8 cellular contexts compared by ENCODE assay signal in the genomic region with DNA sequence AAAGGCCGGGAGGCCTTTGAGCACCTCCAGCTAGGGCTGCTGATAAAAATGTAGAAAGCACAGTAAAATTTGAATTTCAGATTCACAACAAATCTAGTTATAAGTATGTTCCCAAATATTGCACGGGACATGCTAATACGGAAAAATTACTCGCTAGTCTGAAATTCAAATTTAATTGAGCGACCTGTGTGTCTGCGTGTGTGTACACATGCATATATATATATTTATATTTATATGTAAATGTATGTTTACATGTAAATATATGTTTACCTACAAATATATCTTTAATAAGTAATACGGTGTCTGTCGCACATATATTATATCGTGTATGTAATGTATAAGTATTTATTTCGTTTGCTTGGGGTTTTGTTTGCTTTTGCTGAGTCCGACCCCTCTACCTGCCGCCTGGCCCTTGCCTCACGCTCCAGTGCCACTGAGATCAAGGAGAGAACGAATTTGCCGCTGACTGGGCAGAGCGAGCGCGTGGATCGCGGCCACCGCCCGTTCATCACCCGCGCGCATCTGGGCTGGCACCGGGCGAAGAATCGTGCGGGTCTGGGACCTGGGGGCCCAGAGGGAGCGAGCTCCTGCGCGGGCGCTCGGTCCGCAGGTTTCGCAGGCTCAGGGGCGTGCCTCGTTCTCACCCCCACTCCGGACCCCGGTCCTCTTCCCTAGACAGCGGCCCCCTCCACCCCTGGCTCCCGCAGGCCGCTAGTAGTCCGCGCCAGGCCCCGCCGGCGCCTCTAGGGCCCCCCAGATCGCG. TPM values are rescaled to one million over a fixed set of nuclear protein-coding genes. Genes with fewer than 3 reads are reported as not detected.
A peak's percentile ranks its signal among the peaks of the same experiment; 100 is the strongest.
DNase-seq lines count a peak whose midpoint lies in the region; ATAC-seq, FAIRE-seq and TF ChIP-seq lines count a peak whose summit lies in the region.

No MANE protein-coding gene starts in this region.

- TF ChIP-seq CTCF in MCF 10A (IDR thresholded peaks at IDR 0.05; ENCODE audit: unreplicated experiment), result no peak
- TF ChIP-seq CTCF in mammary epithelial cell (conservative IDR thresholded peaks at IDR 0.05 in 1 of 2, IDR thresholded peaks at IDR 0.05 in 1 of 2; ENCODE audit: extremely low read depth in 1 of 2, insufficient read depth in 1 of 2, low read depth in 1 of 2, low read length in 2 of 2), result no peak
- TF ChIP-seq CTCF in GM12878 (IDR thresholded peaks at IDR 0.05 in 2 of 3, conservative IDR thresholded peaks at IDR 0.05 in 1 of 3; ENCODE audit: control insufficient read depth in 2 of 3, extremely low read depth in 1 of 3, insufficient read depth in 1 of 3, low read depth in 3 of 3, low read length in 3 of 3), result no peak
- TF ChIP-seq CTCF in upper lobe of right lung (IDR thresholded peaks at IDR 0.05), result no peak

- ATAC-seq in GM12878 (no peak), upper lobe of right lung (no peak)

- no peaks in the 10 kb centered on the region for H3K27me3 Mint-ChIP-seq in MCF 10A (ENCODE audit: insufficient read depth, unreplicated experiment)

- no peaks in the 10 kb centered on the region for H3K9me3 ChIP-seq in mammary epithelial cell (replicated peaks; ENCODE audit: insufficient read depth, low read length)
- H3K9me3 ChIP-seq in GM12878 (replicated peaks; ENCODE audit: control insufficient read depth, insufficient read depth, low read length), result no peaks in the 10 kb centered on the region
- H3K9me3 ChIP-seq in mononuclear cell (ENCODE audit: low read depth, low read length), result no peaks in the 10 kb centered on the region
- no peaks in the 10 kb centered on the region for H3K9me3 ChIP-seq in upper lobe of right lung

- peak overlapping the region; percentile 72 for H3K4me3 Mint-ChIP-seq in MCF 10A (ENCODE audit: unreplicated experiment)

- peaks cover 15% of the 10 kb centered on the region for H3K4me1 ChIP-seq in mammary epithelial cell (ENCODE audit: insufficient read depth, low read length)
- peaks cover 20% of the 10 kb centered on the region for H3K4me1 ChIP-seq in GM12878 (ENCODE audit: control insufficient read depth, insufficient read depth, low read length)
- H3K4me1 ChIP-seq in mononuclear cell (ENCODE audit: insufficient read depth, low read length), result peaks cover 39% of the 10 kb centered on the region
- peaks cover 38% of the 10 kb centered on the region for H3K4me1 ChIP-seq in upper lobe of right lung

- RAD21 ChIA-PET in GM12878 (lab: Charles Lee; ENCODE audit: unreplicated experiment), result interaction anchor here (0.8 to 2.1 kb wide), 4 partner anchors 12 to 104 kb away, joined by 3 to 7 read pairs (median 4); no protein-coding TSS in a partner anchor

- no peaks in the 10 kb centered on the region for H3K9me3 Mint-ChIP-seq in MCF 10A (ENCODE audit: unreplicated experiment)

- peaks cover 8% of the 10 kb centered on the region for H3K36me3 Mint-ChIP-seq in MCF 10A (ENCODE audit: insufficient read depth, unreplicated experiment)

- H3K27ac ChIP-seq in mammary epithelial cell (ENCODE audit: insufficient read depth, low read depth, low read length) (no peak overlapping the region), GM12878 (ENCODE audit: control insufficient read depth, insufficient read depth) (no peak overlapping the region), upper lobe of right lung (no peak overlapping the region)

- H3K4me3 ChIP-seq in mammary epithelial cell (replicated peaks in 1 of 3; ENCODE audit: insufficient read depth in 1 of 3, low read depth in 2 of 3, low read length in 3 of 3), result peak overlapping the region in 1 of 3 experiments; percentile 67
- H3K4me3 ChIP-seq in GM12878, result peak overlapping the region; percentile 84
- peak overlapping the region; percentile 65 for H3K4me3 ChIP-seq in mononuclear cell (ENCODE audit: low read length)
- H3K4me3 ChIP-seq in upper lobe of right lung, result peak overlapping the region; percentile 99

- POLR2A ChIA-PET in MCF 10A (lab: Yijun Ruan, JAX) (interaction anchor here (0.6 to 1.4 kb wide), 5 partner anchors 8 to 67 kb away, joined by 4 to 6 read pairs (median 5); no protein-coding TSS in a partner anchor), GM12878 (lab: Charles Lee) (interaction anchor here (0.9 to 11.3 kb wide), 5 partner anchors 16 to 27 kb away, joined by 3 to 184 read pairs (median 8); no protein-coding TSS in a partner anchor)

- H3K4me2 ChIP-seq in mammary epithelial cell (ENCODE audit: insufficient read depth, low read depth, low read length), result no peak overlapping the region
- peak overlapping the region; percentile 92 for H3K4me2 ChIP-seq in GM12878 (ENCODE audit: control insufficient read depth, insufficient read depth)

- SMC1A ChIA-PET in GM12878 (lab: Charles Lee; ENCODE audit: uncharacterized antibody, unreplicated experiment), result interaction anchor here (0.6 to 7.7 kb wide), 5 partner anchors 8 to 66 kb away, joined by 3 to 53 read pairs (median 3); no protein-coding TSS in a partner anchor

- FAIRE-seq in GM12878 (lab: Jason Lieb, UNC), result no peak

- H3K36me3 ChIP-seq in mammary epithelial cell (ENCODE audit: insufficient read depth, low read length), result peaks cover 2% of the 10 kb centered on the region
- peaks cover 1 to 15% of the 10 kb centered on the region in 2 experiments; a peak in 2 of 4 replicates for H3K36me3 ChIP-seq in GM12878 (ENCODE audit: control insufficient read depth in 2 of 2, insufficient read depth in 2 of 2, low read length in 1 of 2)
- peaks cover 20% of the 10 kb centered on the region for H3K36me3 ChIP-seq in upper lobe of right lung

- DNase-seq in MCF 10A (ENCODE audit: unreplicated experiment), result no peak
- no peak for DNase-seq in mammary epithelial cell
- no peak for DNase-seq in GM12878 (ENCODE audit: low read depth, low spot score)
- peak; percentile 56 for DNase-seq in upper lobe of right lung
- no peak for DNase-seq in inferior parietal cortex (ENCODE audit: extremely low spot score)
- no peak for DNase-seq in NCI-H1417 treated with DMSO at 0.1 percent for 48 hours (lab: John Stamatoyannopoulos, UW)
- no peak for DNase-seq in DMS79 (lab: John Stamatoyannopoulos, UW)

- no peaks in the 10 kb centered on the region for H4K20me1 ChIP-seq in mammary epithelial cell (ENCODE audit: insufficient read depth, low read length)
- H4K20me1 ChIP-seq in GM12878 (ENCODE audit: control insufficient read depth, insufficient read depth), result no peaks in the 10 kb centered on the region

- CTCF ChIA-PET in MCF 10A (lab: Yijun Ruan, JAX) (interaction anchor here (0.6 to 2.2 kb wide), 5 partner anchors 15 to 1501 kb away, joined by 3 to 6 read pairs (median 3); no protein-coding TSS in a partner anchor), mammary epithelial cell (lab: Charles Lee; ENCODE audit: low non-redundant PET) (no interaction called here), GM12878 (lab: Yijun Ruan, JAX) (interaction anchor here (0.9 to 7.7 kb wide), 7 partner anchors 14 to 74 kb away, joined by 3 to 91 read pairs (median 5); no protein-coding TSS in a partner anchor)

- WGBS in mammary epithelial cell (ENCODE audit: low coverage, missing lambda C conversion rate), result 59% methylated on average over 37 of the region's 50 CpGs
- 29% methylated on average over 40 of the region's 50 CpGs for WGBS in GM12878 (ENCODE audit: insufficient coverage, insufficient replicate concordance, low lambda C conversion rate, missing lambda C conversion rate)

- peaks cover 7% of the 10 kb centered on the region for H3K4me1 Mint-ChIP-seq in MCF 10A (ENCODE audit: insufficient read depth, unreplicated experiment)

- dilution Hi-C loops in mammary epithelial cell (cut with HindIII; ENCODE audit: low sequenced_read_pairs), result no loop called here

- TF ChIP-seq POLR2A in GM12878 (IDR thresholded peaks at IDR 0.05; ENCODE audit: low read depth, low read length), result no peak

- no peak overlapping the region for H3K27ac Mint-ChIP-seq in MCF 10A (ENCODE audit: low read depth, unreplicated experiment)

- TF ChIP-seq RAD21 in GM12878 (IDR thresholded peaks at IDR 0.05; ENCODE audit: insufficient read depth, low read depth, low read length), result no peak

- H2AFZ ChIP-seq in mammary epithelial cell (ENCODE audit: low read depth, low read length), result no peak overlapping the region
- H2AFZ ChIP-seq in GM12878 (ENCODE audit: control insufficient read depth, low read depth, low read length), result peak overlapping the region; percentile 8; the same call in 1 of the 2 replicates

- BruUV-seq in MCF 10A (replicated peaks; lab: Mats Ljungman, UMichigan), result no TSS peak
- BruUV-seq in mammary epithelial cell (replicated peaks; lab: Mats Ljungman, UMichigan), result no TSS peak
- BruUV-seq in GM12878 (replicated peaks; lab: Mats Ljungman, UMichigan), result no TSS peak

- H3K27me3 ChIP-seq in mammary epithelial cell (ENCODE audit: insufficient read depth, low read length) (peaks cover 30% of the 10 kb centered on the region), GM12878 (replicated peaks in 1 of 2; ENCODE audit: control insufficient read depth in 2 of 2, insufficient read depth in 2 of 2, low read length in 1 of 2) (no peaks in the 10 kb centered on the region), mononuclear cell (ENCODE audit: insufficient read depth, low read length) (peaks cover 44% of the 10 kb centered on the region), upper lobe of right lung (peaks cover 40% of the 10 kb centered on the region)

- intact Hi-C loops in MCF 10A (cut with micrococcal nuclease), result no loop called here
- intact Hi-C loops in mammary epithelial cell (cut with micrococcal nuclease), result no loop called here
- intact Hi-C loops in GM12878 (cut with micrococcal nuclease; ENCODE audit: unreplicated experiment), result loop anchor here (2.0 kb wide), 1 partner anchor 26 kb away; the partner anchor contains the start of gene TPRG1L
- intact Hi-C loops in upper lobe of right lung (cut with DNase I), result no loop called here

- no peak overlapping the region for H3K9ac ChIP-seq in mammary epithelial cell (ENCODE audit: insufficient read depth, low read length)
- H3K9ac ChIP-seq in GM12878 (ENCODE audit: control insufficient read depth, insufficient read depth, low read length), result 0 out of 2 replicates have a peak overlapping the region, but pooled peaks have one; percentile 82

- H3K79me2 ChIP-seq in mammary epithelial cell (ENCODE audit: insufficient read depth, low read length), result peaks cover 15% of the 10 kb centered on the region
- H3K79me2 ChIP-seq in GM12878 (ENCODE audit: control insufficient read depth, insufficient read depth, low read length), result peaks cover 58% of the 10 kb centered on the region

- in situ Hi-C loops in mammary epithelial cell (cut with MboI; ENCODE audit: low sequenced_read_pairs in 2 of 2) (no loop called here), GM12878 (cut with MboI) (no loop called here)

- TF ChIP-seq EP300 in GM12878 (IDR thresholded peaks at IDR 0.05; ENCODE audit: borderline replicate concordance in 1 of 2, control insufficient read depth in 1 of 2, low read depth in 2 of 2, low read length in 2 of 2), result no peak

RNA-seq across cellular contexts. Expression of gene WRAP73, which starts 0.5 kb away (rescaled TPM):
- 25.3 and 29.8 TPM in 2 replicates for total RNA-seq in MCF 10A (2022)
- 10 to 100 TPM in 1 of 2 donors, 1 to 10 TPM in 1; 8.3 to 26.6 TPM for total RNA-seq in mammary epithelial cell
- 22.0 TPM for polyA plus RNA-seq in mammary epithelial cell
- polyA minus RNA-seq in mammary epithelial cell, result 23.6 TPM
- 44.4 and 44.8 TPM in 2 replicates for total RNA-seq in GM12878 (2013; cell fraction: nucleolus; rRNA removed)
- total RNA-seq in GM12878 (2014; rRNA removed), result 41.9 and 49.1 TPM in 2 replicates
- 22.8 and 23.8 TPM in 2 replicates for total RNA-seq in GM12878 (2014; rRNA removed; fragmentation: Illumina TruSeq; extraction: Trizol)
- 37.8 and 44.4 TPM in 2 replicates for total RNA-seq in GM12878 (2021)
- 10.6 TPM for polyA plus RNA-seq in GM12878 (2011; ENCODE audit: low read depth)
- 28.7 and 49.1 TPM in 2 replicates for polyA plus RNA-seq in GM12878 (2011; rRNA removed)
- 63.6 and 87.5 TPM in 2 replicates for polyA plus RNA-seq in GM12878 (2011; cell fraction: cytosol; rRNA removed)
- polyA plus RNA-seq in GM12878 (2011; cell fraction: nucleus; rRNA removed), result 186 and 229 TPM in 2 replicates
- polyA plus RNA-seq in GM12878 (2012), result 21.0 and 25.2 TPM in 2 replicates
- polyA plus RNA-seq in GM12878 (2014; fragmentation: Illumina TruSeq; extraction: Trizol), result 13.8 and 46.8 TPM in 2 replicates
- polyA plus RNA-seq in GM12878 (2014; fragmentation: Nextera tagmentation; extraction: Ambion mirVana), result 1 to 10 TPM; 3.2 to 7.6 TPM
- polyA plus RNA-seq in GM12878 (2014; rRNA removed), result 65.8 and 72.6 TPM in 2 replicates
- 10 to 100 TPM; 52.5 to 58.5 TPM for polyA plus RNA-seq in GM12878 (2016; fragmentation: Nextera tagmentation; extraction: Ambion mirVana)
- 22.7 and 36.0 TPM in 2 replicates for polyA minus RNA-seq in GM12878 (2011; rRNA and poly(A)+ RNA removed)
- polyA minus RNA-seq in GM12878 (2011; cell fraction: cytosol; rRNA and poly(A)+ RNA removed), result 15.2 and 22.9 TPM in 2 replicates
- polyA minus RNA-seq in GM12878 (2011; cell fraction: nucleus; rRNA and poly(A)+ RNA removed), result 34.2 and 49.2 TPM in 2 replicates
- total RNA-seq in mononuclear cell, result 8.8 TPM
- total RNA-seq in upper lobe of right lung, result 18.5 TPM

RNA-seq across cellular contexts. Expression of gene TP73, which starts 1.9 kb away (rescaled TPM):
- 0.37 and 0.82 TPM in 2 replicates for total RNA-seq in MCF 10A (2022)
- total RNA-seq in mammary epithelial cell, result 1 to 10 TPM; 2.5 to 6.9 TPM
- polyA plus RNA-seq in mammary epithelial cell, result 2.5 TPM
- polyA minus RNA-seq in mammary epithelial cell, result 2.6 TPM
- 89.6 and 102 TPM in 2 replicates for total RNA-seq in GM12878 (2013; cell fraction: nucleolus; rRNA removed)
- total RNA-seq in GM12878 (2014; rRNA removed), result 18.6 and 20.4 TPM in 2 replicates
- 7.8 and 8.5 TPM in 2 replicates for total RNA-seq in GM12878 (2014; rRNA removed; fragmentation: Illumina TruSeq; extraction: Trizol)
- 49.6 and 54.2 TPM in 2 replicates for total RNA-seq in GM12878 (2021)
- 5.6 TPM for polyA plus RNA-seq in GM12878 (2011; ENCODE audit: low read depth)
- polyA plus RNA-seq in GM12878 (2011; rRNA removed), result 3.3 and 6.5 TPM in 2 replicates
- 9.1 and 11.1 TPM in 2 replicates for polyA plus RNA-seq in GM12878 (2011; cell fraction: cytosol; rRNA removed)
- 63.3 and 74.6 TPM in 2 replicates for polyA plus RNA-seq in GM12878 (2011; cell fraction: nucleus; rRNA removed)
- 19.5 and 20.0 TPM in 2 replicates for polyA plus RNA-seq in GM12878 (2012)
- polyA plus RNA-seq in GM12878 (2014; fragmentation: Illumina TruSeq; extraction: Trizol), result 3.4 and 9.3 TPM in 2 replicates
- under 1 TPM; 0.08 to 0.22 TPM for polyA plus RNA-seq in GM12878 (2014; fragmentation: Nextera tagmentation; extraction: Ambion mirVana)
- 20.4 and 28.7 TPM in 2 replicates for polyA plus RNA-seq in GM12878 (2014; rRNA removed)
- 10 to 100 TPM; 24.8 to 29.4 TPM for polyA plus RNA-seq in GM12878 (2016; fragmentation: Nextera tagmentation; extraction: Ambion mirVana)
- polyA minus RNA-seq in GM12878 (2011; rRNA and poly(A)+ RNA removed), result 10.9 and 22.2 TPM in 2 replicates
- 13.4 and 15.6 TPM in 2 replicates for polyA minus RNA-seq in GM12878 (2011; cell fraction: cytosol; rRNA and poly(A)+ RNA removed)
- 23.7 and 49.5 TPM in 2 replicates for polyA minus RNA-seq in GM12878 (2011; cell fraction: nucleus; rRNA and poly(A)+ RNA removed)
- not detected for total RNA-seq in mononuclear cell
- total RNA-seq in upper lobe of right lung, result 0.29 TPM

RNA-seq across cellular contexts. Expression of gene TPRG1L, which starts 25.6 kb away (rescaled TPM):
- 21.9 and 29.7 TPM in 2 replicates for total RNA-seq in MCF 10A (2022)
- 10 to 100 TPM; 44.2 to 48.6 TPM for total RNA-seq in mammary epithelial cell
- 57.0 TPM for polyA plus RNA-seq in mammary epithelial cell
- 57.2 TPM for polyA minus RNA-seq in mammary epithelial cell
- total RNA-seq in GM12878 (2013; cell fraction: nucleolus; rRNA removed), result 3.6 and 3.8 TPM in 2 replicates
- total RNA-seq in GM12878 (2014; rRNA removed), result 5.3 and 5.8 TPM in 2 replicates
- 7.3 and 7.6 TPM in 2 replicates for total RNA-seq in GM12878 (2014; rRNA removed; fragmentation: Illumina TruSeq; extraction: Trizol)
- 9.6 and 10.9 TPM in 2 replicates for total RNA-seq in GM12878 (2021)
- polyA plus RNA-seq in GM12878 (2011; ENCODE audit: low read depth), result 11.2 TPM
- 14.6 and 16.5 TPM in 2 replicates for polyA plus RNA-seq in GM12878 (2011; rRNA removed)
- 16.9 and 19.2 TPM in 2 replicates for polyA plus RNA-seq in GM12878 (2011; cell fraction: cytosol; rRNA removed)
- polyA plus RNA-seq in GM12878 (2011; cell fraction: nucleus; rRNA removed), result 5.5 and 7.1 TPM in 2 replicates
- polyA plus RNA-seq in GM12878 (2012), result 15.3 TPM in 2 replicates
- 12.1 and 12.2 TPM in 2 replicates for polyA plus RNA-seq in GM12878 (2014; fragmentation: Illumina TruSeq; extraction: Trizol)
- polyA plus RNA-seq in GM12878 (2014; fragmentation: Nextera tagmentation; extraction: Ambion mirVana), result 1 to 10 TPM; 1.5 to 5.2 TPM
- 10.5 and 11.6 TPM in 2 replicates for polyA plus RNA-seq in GM12878 (2014; rRNA removed)
- 1 to 10 TPM; 6.9 to 8.3 TPM for polyA plus RNA-seq in GM12878 (2016; fragmentation: Nextera tagmentation; extraction: Ambion mirVana)
- 9.4 and 14.6 TPM in 2 replicates for polyA minus RNA-seq in GM12878 (2011; rRNA and poly(A)+ RNA removed)
- 5.7 and 6.7 TPM in 2 replicates for polyA minus RNA-seq in GM12878 (2011; cell fraction: cytosol; rRNA and poly(A)+ RNA removed)
- 1.6 and 3.5 TPM in 2 replicates for polyA minus RNA-seq in GM12878 (2011; cell fraction: nucleus; rRNA and poly(A)+ RNA removed)
- total RNA-seq in mononuclear cell, result 27.5 TPM
- 47.5 TPM for total RNA-seq in upper lobe of right lung

RNA-seq across cellular contexts. Expression of gene MEGF6, which starts 39.1 kb away (rescaled TPM):
- total RNA-seq in MCF 10A (2022) (12.9 and 14.3 TPM in 2 replicates), mammary epithelial cell (10 to 100 TPM in 1 of 2 donors, under 1 TPM in 1; 0.82 to 29.2 TPM), GM12878 (2014; rRNA removed) (not detected in 2 replicates), GM12878 (2014; rRNA removed; fragmentation: Illumina TruSeq; extraction: Trizol) (not detected in 2 replicates), GM12878 (2021) (0.32 and 0.41 TPM in 2 replicates), mononuclear cell (16.2 TPM), upper lobe of right lung (96.6 TPM)
- polyA plus RNA-seq in mammary epithelial cell (0.71 TPM), GM12878 (2011; rRNA removed) (0.06 TPM in 1 of 2 replicates, not detected in the other), GM12878 (2014; fragmentation: Illumina TruSeq; extraction: Trizol) (not detected in 2 replicates), GM12878 (2014; fragmentation: Nextera tagmentation; extraction: Ambion mirVana) (not detected), GM12878 (2014; rRNA removed) (0.01 and 0.03 TPM in 2 replicates), GM12878 (2016; fragmentation: Nextera tagmentation; extraction: Ambion mirVana) (not detected)
- not detected for polyA minus RNA-seq in mammary epithelial cell
- 23.2 and 27.8 TPM in 2 replicates for total RNA-seq in GM12878 (2013; cell fraction: nucleolus; rRNA removed)
- not detected for polyA plus RNA-seq in GM12878 (2011; ENCODE audit: low read depth)
- polyA plus RNA-seq in GM12878 (2011; cell fraction: cytosol; rRNA removed), result 0.03 TPM in 2 replicates
- polyA plus RNA-seq in GM12878 (2011; cell fraction: nucleus; rRNA removed), result 1.6 and 1.8 TPM in 2 replicates
- 0.20 and 0.24 TPM in 2 replicates for polyA plus RNA-seq in GM12878 (2012)
- polyA minus RNA-seq in GM12878 (2011; rRNA and poly(A)+ RNA removed), result 0.05 TPM in 1 of 2 replicates, not detected in the other
- 0.21 and 0.27 TPM in 2 replicates for polyA minus RNA-seq in GM12878 (2011; cell fraction: cytosol; rRNA and poly(A)+ RNA removed)
- polyA minus RNA-seq in GM12878 (2011; cell fraction: nucleus; rRNA and poly(A)+ RNA removed), result 0.19 and 0.24 TPM in 2 replicates
